Comparison of ENCODE assay signal across 9 cellular contexts in the genomic region with DNA sequence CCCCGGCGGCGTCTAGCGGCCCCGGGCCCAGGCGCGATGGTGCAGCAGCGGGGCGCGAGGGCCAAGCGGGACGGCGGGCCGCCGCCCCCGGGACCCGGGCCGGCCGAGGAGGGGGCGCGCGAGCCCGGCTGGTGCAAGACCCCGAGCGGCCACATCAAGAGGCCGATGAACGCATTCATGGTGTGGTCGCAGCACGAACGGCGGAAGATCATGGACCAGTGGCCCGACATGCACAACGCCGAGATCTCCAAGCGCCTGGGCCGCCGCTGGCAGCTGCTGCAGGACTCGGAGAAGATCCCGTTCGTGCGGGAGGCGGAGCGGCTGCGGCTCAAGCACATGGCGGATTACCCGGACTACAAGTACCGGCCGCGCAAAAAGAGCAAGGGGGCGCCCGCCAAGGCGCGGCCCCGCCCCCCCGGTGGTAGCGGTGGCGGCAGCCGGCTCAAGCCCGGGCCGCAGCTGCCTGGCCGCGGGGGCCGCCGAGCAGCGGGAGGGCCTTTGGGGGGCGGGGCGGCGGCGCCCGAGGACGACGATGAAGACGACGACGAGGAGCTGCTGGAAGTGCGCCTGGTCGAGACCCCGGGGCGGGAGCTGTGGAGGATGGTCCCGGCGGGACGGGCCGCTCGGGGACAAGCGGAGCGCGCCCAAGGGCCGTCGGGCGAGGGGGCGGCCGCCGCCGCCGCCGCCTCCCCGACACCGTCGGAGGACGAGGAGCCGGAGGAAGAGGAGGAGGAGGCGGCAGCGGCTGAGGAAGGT. TPM values are rescaled to one million over a fixed set of nuclear protein-coding genes. Genes with fewer than 3 reads are reported as not detected.
DNase-seq lines count a peak whose midpoint lies in the region; ATAC-seq, FAIRE-seq and TF ChIP-seq lines count a peak whose summit lies in the region.
"Had no signal": no experiment of that assay in that cellular context is flagged by ENCODE, and none has a peak within 500 bp of the region (broad histone marks: within the 10 kb centered on the region; RNA-seq: fewer than 3 reads in every experiment).

No MANE protein-coding gene starts in this region.

- H3K27me3 Mint-ChIP-seq in activated naive CD4-positive, alpha-beta T cell treated with anti-CD3 and anti-CD28 coated beads for 36 hours (ENCODE audit: low read depth): no peaks in the 10 kb centered on the region
- peaks cover 3% of the 10 kb centered on the region for H3K27me3 Mint-ChIP-seq in neural crest cell (ENCODE audit: low read depth)

- no peaks in the 10 kb centered on the region for H3K36me3 Mint-ChIP-seq in activated naive CD4-positive, alpha-beta T cell treated with anti-CD3 and anti-CD28 coated beads for 36 hours (ENCODE audit: low read depth)
- H3K36me3 Mint-ChIP-seq in neural crest cell (ENCODE audit: low read depth): peaks cover 9% of the 10 kb centered on the region

- intact Hi-C loops in PC-3 (cut with micrococcal nuclease): loop anchor here (5.0 kb wide), 1 partner anchor 89 kb away; no protein-coding TSS in a partner anchor
- intact Hi-C loops in activated naive CD4-positive, alpha-beta T cell treated with anti-CD3 and anti-CD28 coated beads for 36 hours (cut with micrococcal nuclease): loop anchor here (1.0 kb wide), 2 partner anchors 16 to 29 kb away; a partner anchor contains a TSS

- H3K4me2 ChIP-seq in PC-3 (ENCODE audit: low read length): peak overlapping the region; percentile 90

- POLR2A ChIA-PET in PC-3 (lab: Charles Lee; ENCODE audit: unreplicated experiment): no interaction called here

- no peak overlapping the region for H3K27ac Mint-ChIP-seq in activated naive CD4-positive, alpha-beta T cell treated with anti-CD3 and anti-CD28 coated beads for 36 hours
- peak overlapping the region; percentile 89 for H3K27ac Mint-ChIP-seq in neural crest cell (ENCODE audit: unreplicated experiment)

- no peaks in the 10 kb centered on the region for H3K9me2 ChIP-seq in PC-3 (replicated peaks; ENCODE audit: low read length)

- no peaks in the 10 kb centered on the region for H3K27me3 ChIP-seq in PC-3 (ENCODE audit: low read length)

- no TSS peak for BruUV-seq in PC-3 (replicated peaks; lab: Mats Ljungman, UMichigan)

- peaks cover 33% of the 10 kb centered on the region for H3K4me1 ChIP-seq in PC-3 (ENCODE audit: insufficient read depth, low read length)

- DNase-seq in GM10266 (ENCODE audit: extremely low spot score) (peak; percentile 80), PC-3 (peak; percentile 57), globus pallidus (ENCODE audit: low spot score) (peak; percentile 70), neural crest cell (ENCODE audit: low read depth, low spot score) (peak; percentile 60), urothelium cell line (ENCODE audit: low spot score) (peak; percentile 40)
- peak; percentile 57 for DNase-seq in activated naive CD4-positive, alpha-beta T cell treated with anti-CD3 and anti-CD28 coated beads for 36 hours

- peak overlapping the region; percentile 78 for H3K4me3 Mint-ChIP-seq in activated naive CD4-positive, alpha-beta T cell treated with anti-CD3 and anti-CD28 coated beads for 36 hours
- peak overlapping the region; percentile 95 for H3K4me3 Mint-ChIP-seq in neural crest cell

- H3K9me3 Mint-ChIP-seq in activated naive CD4-positive, alpha-beta T cell treated with anti-CD3 and anti-CD28 coated beads for 36 hours: no peaks in the 10 kb centered on the region
- no peaks in the 10 kb centered on the region for H3K9me3 Mint-ChIP-seq in neural crest cell

- CTCF ChIA-PET in PC-3 (lab: Charles Lee): no interaction called here
- CTCF ChIA-PET in activated naive CD4-positive, alpha-beta T cell treated with anti-CD3 and anti-CD28 coated beads for 36 hours (lab: Charles Lee): interaction anchor here (1.6 kb wide), 1 partner anchor 27 kb away, joined by 6 read pairs; no protein-coding TSS in a partner anchor

- H3K4me3 ChIP-seq in PC-3 (ENCODE audit: low read length): peak overlapping the region; percentile 74

- H3F3A ChIP-seq in PC-3 (ENCODE audit: low read length, unreplicated experiment): no peaks in the 10 kb centered on the region

- H3K27ac ChIP-seq in PC-3 (ENCODE audit: low read length): no peak overlapping the region; the same call in 1 of the 2 replicates

- no peaks in the 10 kb centered on the region for H3K9me3 ChIP-seq in PC-3 (ENCODE audit: low read length)

- H3K79me2 ChIP-seq in PC-3 (ENCODE audit: low read length): peaks cover 26% of the 10 kb centered on the region

- peak overlapping the region; percentile 68 for H2AFZ ChIP-seq in PC-3 (ENCODE audit: low read length)

- no peak for TF ChIP-seq CTCF in GM10266 (IDR thresholded peaks at IDR 0.05; ENCODE audit: control insufficient read depth, insufficient read depth, low read depth, missing control alignments)
- no peak for TF ChIP-seq CTCF in PC-3 (conservative IDR thresholded peaks at IDR 0.05; ENCODE audit: low read depth, low read length)
- TF ChIP-seq CTCF in neural crest cell (conservative IDR thresholded peaks at IDR 0.05): no peak

- FAIRE-seq in urothelium cell line (lab: Jason Lieb, UNC): no peak
- FAIRE-seq: islet of Langerhans had no signal

- peaks cover 17% of the 10 kb centered on the region for H3K4me1 Mint-ChIP-seq in activated naive CD4-positive, alpha-beta T cell treated with anti-CD3 and anti-CD28 coated beads for 36 hours (ENCODE audit: low read depth)
- peaks cover 54% of the 10 kb centered on the region for H3K4me1 Mint-ChIP-seq in neural crest cell

- peak overlapping the region; percentile 46 for H3K9ac ChIP-seq in PC-3 (ENCODE audit: low read length)

- peaks cover 5% of the 10 kb centered on the region for H4K20me1 ChIP-seq in PC-3 (ENCODE audit: low read length)

- no peaks in the 10 kb centered on the region for H3K36me3 ChIP-seq in PC-3 (ENCODE audit: low read depth, low read length)

- ATAC-seq in HG03439 (IDR thresholded peaks at IDR 0.05; ENCODE audit: unreplicated experiment) (peak; percentile 16), PC-3 (0 out of 2 replicates have a peak, but pooled peaks have one; percentile 0), GM19023 (IDR thresholded peaks at IDR 0.05; ENCODE audit: unreplicated experiment) (no peak)

RNA-seq across cellular contexts. Expression of a gene that starts 0.7 kb away (rescaled TPM):
- 13.8 and 18.7 TPM in 2 replicates for total RNA-seq in PC-3 (2014; rRNA removed)
- 1 to 10 TPM; 6.0 to 6.4 TPM for total RNA-seq in activated naive CD4-positive, alpha-beta T cell treated with anti-CD3 and anti-CD28 coated beads for 36 hours
- 88.7 and 88.8 TPM in 2 replicates for total RNA-seq in neural crest cell

RNA-seq across cellular contexts. Expression of a gene that starts 20.8 kb away (rescaled TPM):
- total RNA-seq in PC-3 (2014; rRNA removed) (50.7 and 55.7 TPM in 2 replicates), neural crest cell (42.0 and 44.4 TPM in 2 replicates)
- total RNA-seq in activated naive CD4-positive, alpha-beta T cell treated with anti-CD3 and anti-CD28 coated beads for 36 hours: 1 to 10 TPM; 3.9 to 4.2 TPM

RNA-seq across cellular contexts. Expression of a gene that starts 28.7 kb away (rescaled TPM):
- total RNA-seq in PC-3 (2014; rRNA removed) (18.5 and 21.5 TPM in 2 replicates), neural crest cell (58.9 and 59.2 TPM in 2 replicates)
- total RNA-seq in activated naive CD4-positive, alpha-beta T cell treated with anti-CD3 and anti-CD28 coated beads for 36 hours: 10 to 100 TPM; 13.6 to 15.6 TPM

RNA-seq across cellular contexts. Expression of a gene that starts 35.5 kb away (rescaled TPM):
- total RNA-seq in PC-3 (2014; rRNA removed) (3.4 and 5.0 TPM in 2 replicates), neural crest cell (34.0 and 40.8 TPM in 2 replicates)
- total RNA-seq in activated naive CD4-positive, alpha-beta T cell treated with anti-CD3 and anti-CD28 coated beads for 36 hours: 1 to 10 TPM; 5.1 to 6.8 TPM

RNA-seq across cellular contexts. Expression of a gene that starts 54.5 kb away (rescaled TPM):
- total RNA-seq in PC-3 (2014; rRNA removed) (160 and 193 TPM in 2 replicates), neural crest cell (12.5 and 14.4 TPM in 2 replicates)
- total RNA-seq in activated naive CD4-positive, alpha-beta T cell treated with anti-CD3 and anti-CD28 coated beads for 36 hours: 10 to 100 TPM; 47.4 to 49.2 TPM
